ENCODE assay signal across 8 cellular contexts in genomic region chr10:102917314-102917961, GRCh38. TPM values are rescaled to one million over a fixed set of nuclear protein-coding genes. Genes with fewer than 3 reads are reported as not detected.
DNase-seq lines count a peak whose midpoint lies in the region; ATAC-seq, FAIRE-seq and TF ChIP-seq lines count a peak whose summit lies in the region.

No MANE protein-coding gene starts in this region.

- peak overlapping the region; percentile 79 to 98 (median 91) for H3K27ac Mint-ChIP-seq in IgD-negative memory B cell
- peak overlapping the region; percentile 91 for H3K27ac Mint-ChIP-seq in activated naive CD8-positive, alpha-beta T cell

- peaks cover 17% of the 10 kb centered on the region for H3K27me3 Mint-ChIP-seq in IgD-negative memory B cell
- H3K27me3 Mint-ChIP-seq in activated naive CD8-positive, alpha-beta T cell, result no peaks in the 10 kb centered on the region

- ATAC-seq in GM21576 (IDR thresholded peaks at IDR 0.05; ENCODE audit: unreplicated experiment), result peak; percentile 46
- ATAC-seq in pancreas, result peak; percentile 61 to 86 (median 75)
- ATAC-seq in thoracic aorta (ENCODE audit: insufficient number of reproducible peaks, low FRiP score, low read depth), result peak; percentile 53

- H3K4me3 ChIP-seq in cardiac muscle cell (peak overlapping the region; percentile 74), pancreas (peak overlapping the region; percentile 33 to 93 (median 76)), thoracic aorta (peak overlapping the region; percentile 86)

- peak overlapping the region; percentile 97 to 99 (median 98) for H3K4me3 Mint-ChIP-seq in IgD-negative memory B cell
- peak overlapping the region; percentile 94 for H3K4me3 Mint-ChIP-seq in activated naive CD8-positive, alpha-beta T cell

- peak; percentile 97 for TF ChIP-seq CTCF in cardiac muscle cell (IDR thresholded peaks at IDR 0.05; ENCODE audit: low read depth, low read length)
- TF ChIP-seq CTCF in pancreas (IDR thresholded peaks at IDR 0.05), result peak; percentile 90 to 96 (median 93)
- peak; percentile 97 for TF ChIP-seq CTCF in thoracic aorta (IDR thresholded peaks at IDR 0.05)

- peaks cover 4% of the 10 kb centered on the region for H3K36me3 Mint-ChIP-seq in IgD-negative memory B cell
- no peaks in the 10 kb centered on the region for H3K36me3 Mint-ChIP-seq in activated naive CD8-positive, alpha-beta T cell

- H3K9me3 ChIP-seq in cardiac muscle cell (ENCODE audit: low read depth) (no peaks in the 10 kb centered on the region), pancreas (no peaks in the 10 kb centered on the region), thoracic aorta (no peaks in the 10 kb centered on the region)

- H3K27ac ChIP-seq in cardiac muscle cell (peak overlapping the region; percentile 93), pancreas (peak overlapping the region; percentile 79 to 95 (median 86)), thoracic aorta (peak overlapping the region; percentile 82 to 88)

- intact Hi-C loops in pancreas (cut with DNase I), result loop anchor here in 2 of 3 donors (5.0 to 10.0 kb wide), 4 partner anchors 150 to 330 kb away; partner anchors contain the start of gene RPEL1 (in 2 of the 2)

- DNase-seq in DMS53 treated with DMSO at 0.1 percent for 48 hours (lab: John Stamatoyannopoulos, UW; ENCODE audit: unreplicated experiment) (peak; percentile 59), SKM-1 (lab: John Stamatoyannopoulos, UW; ENCODE audit: unreplicated experiment) (peak; percentile 30), cardiac muscle cell (ENCODE audit: low read depth in 1 of 2, low spot score in 1 of 2) (peak; percentile 76 to 89), pancreas (peak; percentile 69 to 93 (median 84)), thoracic aorta (ENCODE audit: low spot score) (no peak)

- peaks cover 26 to 32% (median 27%) of the 10 kb centered on the region in 3 donors for H3K4me1 Mint-ChIP-seq in IgD-negative memory B cell
- peaks cover 39% of the 10 kb centered on the region for H3K4me1 Mint-ChIP-seq in activated naive CD8-positive, alpha-beta T cell (ENCODE audit: low read depth)

- FAIRE-seq in pancreas (lab: Jason Lieb, UNC), result no peak

- H3K4me1 ChIP-seq in cardiac muscle cell (ENCODE audit: low read depth) (peaks cover 17% of the 10 kb centered on the region), pancreas (peaks cover 0 to 13% (median 8%) of the 10 kb centered on the region in 3 donors), thoracic aorta (ENCODE audit: control insufficient read depth in 1 of 2, low read depth in 2 of 2) (peaks cover under 1 to 29% of the 10 kb centered on the region in 2 donors)

- no peaks in the 10 kb centered on the region for H3K36me3 ChIP-seq in cardiac muscle cell
- H3K36me3 ChIP-seq in pancreas, result no peaks in the 10 kb centered on the region
- no peaks in the 10 kb centered on the region for H3K36me3 ChIP-seq in thoracic aorta

- no peaks in the 10 kb centered on the region for H3K9me3 Mint-ChIP-seq in IgD-negative memory B cell
- H3K9me3 Mint-ChIP-seq in activated naive CD8-positive, alpha-beta T cell (ENCODE audit: low read depth), result no peaks in the 10 kb centered on the region

- H3K27me3 ChIP-seq in cardiac muscle cell (peaks cover 10% of the 10 kb centered on the region), pancreas (no peaks in the 10 kb centered on the region), thoracic aorta (replicated peaks; ENCODE audit: insufficient read depth) (no peaks in the 10 kb centered on the region)

- 0 to 1% methylated on average over 44 to 45 of the region's 45 CpGs for WGBS in pancreas, 2 donors

RNA-seq across cellular contexts. Expression of gene CNNM2, which starts 0.7 kb away (rescaled TPM):
- polyA plus RNA-seq in IgD-negative memory B cell, result 7.9 TPM
- total RNA-seq in cardiac muscle cell, result 8.8 and 18.0 TPM in 2 replicates
- polyA plus RNA-seq in cardiac muscle cell, result 3.3 and 7.9 TPM in 2 replicates
- 1 to 10 TPM; 4.4 to 8.9 (median 6.0) TPM for total RNA-seq in pancreas
- 1 to 10 TPM; 2.0 to 2.7 TPM for polyA plus RNA-seq in pancreas
- total RNA-seq in thoracic aorta, result 10 to 100 TPM; 12.2 to 24.5 TPM

RNA-seq across cellular contexts. Expression of gene AS3MT, which starts 48.2 kb away (rescaled TPM):
- polyA plus RNA-seq in IgD-negative memory B cell (not detected), cardiac muscle cell (6.6 and 7.0 TPM in 2 replicates), pancreas (10 to 100 TPM in 1 of 2 donors, 1 to 10 TPM in 1; 6.3 to 11.4 TPM)
- total RNA-seq in cardiac muscle cell (11.4 and 16.2 TPM in 2 replicates), pancreas (1 to 10 TPM in 5 of 6 donors, under 1 TPM in 1; 0.87 to 3.2 (median 2.7) TPM), thoracic aorta (1 to 10 TPM; 5.6 to 6.2 TPM)
